In genomic region chr4:27472364-27472763, GRCh38 we compare ENCODE assay signal across 1 cellular context.
"Had no signal": no experiment of that assay in that cellular context is flagged by ENCODE, and none has a peak within 500 bp of the region (broad histone marks: within the 10 kb centered on the region; RNA-seq: fewer than 3 reads in every experiment).

No MANE protein-coding gene starts in this region.

- H3K4me3 ChIP-seq: GM12878 had no signal

- ATAC-seq: GM12878 had no signal
